Comparison of ENCODE assay signal across 18 cellular contexts in the genomic region with DNA sequence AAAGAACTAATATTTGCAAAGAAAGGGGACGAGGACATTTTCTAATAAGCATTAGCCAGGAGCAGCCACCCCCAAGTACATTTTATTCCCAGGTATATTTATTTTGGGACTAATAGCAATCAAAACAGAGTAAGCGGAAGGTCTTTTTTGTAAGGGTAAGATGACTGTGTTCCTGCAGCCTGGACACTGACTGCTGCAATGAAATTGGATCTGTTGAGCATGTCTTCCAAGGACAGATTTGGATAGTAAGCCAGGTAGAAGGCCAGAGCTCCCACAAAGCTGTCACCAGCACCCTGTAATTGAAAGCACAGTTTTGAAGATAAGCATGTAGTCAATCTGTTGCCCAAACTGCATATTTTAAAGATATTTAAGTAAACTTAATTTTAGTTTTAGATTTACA. TPM values are rescaled to one million over a fixed set of nuclear protein-coding genes. Genes with fewer than 3 reads are reported as not detected.
DNase-seq lines count a peak whose midpoint lies in the region; ATAC-seq and TF ChIP-seq lines count a peak whose summit lies in the region.
"Had no signal": no experiment of that assay in that cellular context is flagged by ENCODE, and none has a peak within 500 bp of the region (broad histone marks: within the 10 kb centered on the region; RNA-seq: fewer than 3 reads in every experiment).

No MANE protein-coding gene starts in this region.

- no peak overlapping the region for H3K4me3 ChIP-seq in left ventricle myocardium inferior
- H3K4me3 ChIP-seq: HAP-1, SJCRH30 had no signal

- no peaks in the 10 kb centered on the region for H3K36me3 Mint-ChIP-seq in glutamatergic neuron (ENCODE audit: unreplicated experiment)
- peaks cover 47% of the 10 kb centered on the region for H3K36me3 Mint-ChIP-seq in stimulated activated effector memory CD8-positive, alpha-beta T cell treated with anti-CD3 and anti-CD28 coated beads, Interleukin-12 subunit alpha, Interleukin-12 subunit beta, amount 100 ng/mL, for 72 hours

- H3K27ac Mint-ChIP-seq in glutamatergic neuron (ENCODE audit: unreplicated experiment) = peak overlapping the region; percentile 74
- H3K27ac Mint-ChIP-seq in stimulated activated effector memory CD8-positive, alpha-beta T cell treated with anti-CD3 and anti-CD28 coated beads, Interleukin-12 subunit alpha, Interleukin-12 subunit beta, amount 100 ng/mL, for 72 hours = peak overlapping the region; percentile 13
- H3K27ac Mint-ChIP-seq: B cell had no signal

- H3K27ac ChIP-seq in left ventricle myocardium inferior (replicated peaks) = peak overlapping the region; percentile 98
- H3K27ac ChIP-seq: 22Rv1, SJCRH30 had no signal

- intact Hi-C loops in left ventricle myocardium inferior (cut with micrococcal nuclease) = no loop called here
- intact Hi-C loops in Right ventricle myocardium inferior (cut with DNase I) = loop anchor here (2.0 kb wide), 1 partner anchor 13 kb away; no protein-coding TSS in a partner anchor

- H3K4me3 Mint-ChIP-seq in glutamatergic neuron (ENCODE audit: unreplicated experiment) = no peak overlapping the region
- H3K4me3 Mint-ChIP-seq in stimulated activated effector memory CD8-positive, alpha-beta T cell treated with anti-CD3 and anti-CD28 coated beads, Interleukin-12 subunit alpha, Interleukin-12 subunit beta, amount 100 ng/mL, for 72 hours = no peak overlapping the region
- H3K4me3 Mint-ChIP-seq: B cell had no signal

- peaks cover 60% of the 10 kb centered on the region for H3K4me1 ChIP-seq in left ventricle myocardium inferior
- H3K4me1 ChIP-seq: HAP-1, SJCRH30 had no signal

- H3K9me3 Mint-ChIP-seq in glutamatergic neuron (ENCODE audit: unreplicated experiment) = no peaks in the 10 kb centered on the region
- H3K9me3 Mint-ChIP-seq in stimulated activated effector memory CD8-positive, alpha-beta T cell treated with anti-CD3 and anti-CD28 coated beads, Interleukin-12 subunit alpha, Interleukin-12 subunit beta, amount 100 ng/mL, for 72 hours = no peaks in the 10 kb centered on the region

- H3K27me3 Mint-ChIP-seq in glutamatergic neuron (ENCODE audit: unreplicated experiment) = no peaks in the 10 kb centered on the region
- H3K27me3 Mint-ChIP-seq: B cell had no signal

- ATAC-seq in Right ventricle myocardium inferior = no peak
- no peak for ATAC-seq in stimulated activated effector memory CD8-positive, alpha-beta T cell treated with anti-CD3 and anti-CD28 coated beads, Interleukin-12 subunit alpha, Interleukin-12 subunit beta, amount 100 ng/mL, for 72 hours
- ATAC-seq in GM19023 (IDR thresholded peaks at IDR 0.05; ENCODE audit: unreplicated experiment) = no peak
- ATAC-seq: PC-3 had no signal

- no peak for TF ChIP-seq CTCF in left ventricle myocardium inferior (IDR thresholded peaks at IDR 0.05; ENCODE audit: borderline replicate concordance)
- TF ChIP-seq CTCF in glutamatergic neuron (IDR thresholded peaks at IDR 0.05; ENCODE audit: partially characterized antibody, unreplicated experiment) = no peak

- peaks cover 1% of the 10 kb centered on the region for H3K36me3 ChIP-seq in left ventricle myocardium inferior

- H3K27me3 ChIP-seq in left ventricle myocardium inferior (ENCODE audit: low read depth) = no peaks in the 10 kb centered on the region
- H3K27me3 ChIP-seq: SJCRH30 had no signal

- DNase-seq in DMS 273 (lab: John Stamatoyannopoulos, UW; ENCODE audit: unreplicated experiment) (peak; percentile 30), DMS 273 treated with DMSO at 0.1 percent for 48 hours (lab: John Stamatoyannopoulos, UW) (no peak), left ventricle myocardium inferior (no peak), Right ventricle myocardium inferior (ENCODE audit: missing footprints) (no peak), glutamatergic neuron (no peak)
- no peak for DNase-seq in stimulated activated effector memory CD8-positive, alpha-beta T cell treated with anti-CD3 and anti-CD28 coated beads, Interleukin-12 subunit alpha, Interleukin-12 subunit beta, amount 100 ng/mL, for 72 hours (ENCODE audit: low spot score in 2 of 2)
- no peak for DNase-seq in stimulated activated CD4-positive, alpha-beta T cell treated with anti-CD3 and anti-CD28 coated beads, Interleukin-4, amount 100 ng/mL, for 1 hour
- DNase-seq: GDM1, NCI-H1105, NCI-H2227 treated with DMSO at 0.1 percent for 48 hours, NCI-H510A treated with DMSO at 0.1 percent for 48 hours, PC-3, RPMI8226, SJCRH30 had no signal

- H3K4me1 Mint-ChIP-seq in glutamatergic neuron (ENCODE audit: low read depth, unreplicated experiment) = peaks cover 7% of the 10 kb centered on the region
- H3K4me1 Mint-ChIP-seq in stimulated activated effector memory CD8-positive, alpha-beta T cell treated with anti-CD3 and anti-CD28 coated beads, Interleukin-12 subunit alpha, Interleukin-12 subunit beta, amount 100 ng/mL, for 72 hours = peaks cover 8% of the 10 kb centered on the region

- H3K9me3 ChIP-seq in left ventricle myocardium inferior (replicated peaks) = no peaks in the 10 kb centered on the region
- H3K9me3 ChIP-seq: HAP-1, SJCRH30 had no signal

RNA-seq across cellular contexts. Expression of a gene that starts 10.0 kb away (rescaled TPM):
- total RNA-seq in left ventricle myocardium inferior = 390 TPM
- 360 TPM for total RNA-seq in Right ventricle myocardium inferior
- 54.2 TPM for total RNA-seq in glutamatergic neuron (ENCODE audit: unreplicated experiment)
